Comparison of ENCODE assay signal across 15 cellular contexts in the genomic region with DNA sequence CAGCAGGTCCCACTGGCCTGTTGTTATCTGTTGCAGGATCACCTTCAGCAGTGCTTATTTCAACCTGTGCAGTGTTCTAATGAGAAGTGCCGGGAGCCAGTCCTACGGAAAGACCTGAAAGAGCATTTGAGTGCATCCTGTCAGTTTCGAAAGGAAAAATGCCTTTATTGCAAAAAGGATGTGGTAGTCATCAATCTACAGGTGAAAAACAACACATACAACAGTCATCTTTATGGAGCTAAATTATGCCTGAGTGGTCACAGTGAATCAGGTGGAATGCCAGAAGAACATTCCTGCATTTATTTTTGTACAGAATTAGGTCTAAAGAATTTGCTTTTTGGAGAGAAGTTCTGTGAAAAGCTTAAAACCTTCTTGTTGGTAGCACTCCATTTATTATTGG. TPM values are rescaled to one million over a fixed set of nuclear protein-coding genes. Genes with fewer than 3 reads are reported as not detected.
DNase-seq lines count a peak whose midpoint lies in the region; ATAC-seq and TF ChIP-seq lines count a peak whose summit lies in the region.
"Had no signal": no experiment of that assay in that cellular context is flagged by ENCODE, and none has a peak within 500 bp of the region (broad histone marks: within the 10 kb centered on the region; RNA-seq: fewer than 3 reads in every experiment).

No MANE protein-coding gene starts in this region.

- peaks cover 17% of the 10 kb centered on the region for H3K4me1 ChIP-seq in CD4-positive, alpha-beta memory T cell (ENCODE audit: insufficient read depth, low read length)
- H3K4me1 ChIP-seq in RWPE2 (ENCODE audit: insufficient read depth, poor library complexity, severe bottlenecking) (no peaks in the 10 kb centered on the region), mammary epithelial cell (ENCODE audit: insufficient read depth, low read length) (peaks cover 21% of the 10 kb centered on the region)

- no peak for DNase-seq in CD4-positive, alpha-beta memory T cell
- DNase-seq in RWPE2 (ENCODE audit: low spot score) (no peak), mammary epithelial cell (peak; percentile 51), NCI-H226 (no peak), NCI-H1930 (lab: John Stamatoyannopoulos, UW) (no peak)
- no peak for DNase-seq in natural killer cell treated with Interleukin-12 subunit alpha and Interleukin-12 subunit beta and Interleukin-15 and Interleukin-18, amount 100 ng/mL, for 72 hours (ENCODE audit: low spot score)
- no peak for DNase-seq in activated effector memory CD4-positive, alpha-beta T cell treated with anti-CD3 and anti-CD28 coated beads, Interleukin-2, amount 50 U/mL, for 16 hours
- DNase-seq: activated gamma-delta T cell; NCI-H2029; stimulated activated naive CD8-positive, alpha-beta T cell treated with anti-CD3 and anti-CD28 coated beads, Interleukin-15, amount 100 ng/mL, for 72 hours had no signal

- no peaks in the 10 kb centered on the region for H3K9me3 Mint-ChIP-seq in CD4-positive, alpha-beta memory T cell
- H3K9me3 Mint-ChIP-seq in natural killer cell treated with Interleukin-12 subunit alpha and Interleukin-12 subunit beta and Interleukin-15 and Interleukin-18, amount 100 ng/mL, for 72 hours: no peaks in the 10 kb centered on the region
- H3K9me3 Mint-ChIP-seq: neural crest cell; stimulated activated naive CD8-positive, alpha-beta T cell treated with anti-CD3 and anti-CD28 coated beads, Interleukin-15, amount 100 ng/mL, for 72 hours had no signal

- POLR2A ChIA-PET in CD4-positive, alpha-beta memory T cell (lab: Charles Lee; ENCODE audit: partially characterized antibody): interaction anchor here (0.6 to 1.1 kb wide), 2 partner anchors 32 to 34 kb away, joined by 3 read pairs; no protein-coding TSS in a partner anchor

- H3K4me2 ChIP-seq in mammary epithelial cell (ENCODE audit: insufficient read depth, low read depth, low read length): no peak overlapping the region

- H3K79me2 ChIP-seq in mammary epithelial cell (ENCODE audit: insufficient read depth, low read length): no peaks in the 10 kb centered on the region

- CTCF ChIA-PET in CD4-positive, alpha-beta memory T cell (lab: Charles Lee; ENCODE audit: partially characterized antibody): interaction anchor here (1.2 to 3.0 kb wide), 2 partner anchors 10 to 36 kb away, joined by 5 to 7 read pairs; no protein-coding TSS in a partner anchor
- CTCF ChIA-PET in mammary epithelial cell (lab: Charles Lee; ENCODE audit: low non-redundant PET): no interaction called here

- intact Hi-C loops in CD4-positive, alpha-beta memory T cell (cut with micrococcal nuclease): no loop called here
- intact Hi-C loops in mammary epithelial cell (cut with micrococcal nuclease): no loop called here

- no peak overlapping the region for H3K4me3 ChIP-seq in CD4-positive, alpha-beta memory T cell (ENCODE audit: low read length in 2 of 2)
- H3K4me3 ChIP-seq in RWPE2 (ENCODE audit: severe bottlenecking) (no peak overlapping the region), mammary epithelial cell (replicated peaks in 1 of 3; ENCODE audit: insufficient read depth in 1 of 3, low read depth in 2 of 3, low read length in 3 of 3) (no peak overlapping the region)
- H3K4me3 ChIP-seq: GM12878 had no signal

- H3K27me3 ChIP-seq in CD4-positive, alpha-beta memory T cell (ENCODE audit: insufficient read depth, low read length): no peaks in the 10 kb centered on the region
- no peaks in the 10 kb centered on the region for H3K27me3 ChIP-seq in RWPE2 (ENCODE audit: insufficient read depth, poor library complexity, severe bottlenecking)
- H3K27me3 ChIP-seq in mammary epithelial cell (ENCODE audit: insufficient read depth, low read length): no peaks in the 10 kb centered on the region

- in situ Hi-C loops in mammary epithelial cell (cut with MboI; ENCODE audit: low sequenced_read_pairs in 2 of 2): no loop called here

- no peaks in the 10 kb centered on the region for H4K20me1 ChIP-seq in mammary epithelial cell (ENCODE audit: insufficient read depth, low read length)

- H3K9me3 ChIP-seq in CD4-positive, alpha-beta memory T cell (ENCODE audit: control insufficient read depth in 1 of 2, low read length in 2 of 2): no peaks in the 10 kb centered on the region
- H3K9me3 ChIP-seq in RWPE2 (ENCODE audit: severe bottlenecking): no peaks in the 10 kb centered on the region
- H3K9me3 ChIP-seq in mammary epithelial cell (replicated peaks; ENCODE audit: insufficient read depth, low read length): no peaks in the 10 kb centered on the region

- H3K36me3 ChIP-seq in CD4-positive, alpha-beta memory T cell (ENCODE audit: insufficient read depth, low read length): peaks cover 22% of the 10 kb centered on the region
- H3K36me3 ChIP-seq in RWPE2 (ENCODE audit: low read depth) (no peaks in the 10 kb centered on the region), mammary epithelial cell (ENCODE audit: insufficient read depth, low read length) (no peaks in the 10 kb centered on the region)

- no TSS peak for BruUV-seq in mammary epithelial cell (replicated peaks; lab: Mats Ljungman, UMichigan)

- no peak overlapping the region for H3K9ac ChIP-seq in mammary epithelial cell (ENCODE audit: insufficient read depth, low read length)

- H3K27ac ChIP-seq in CD4-positive, alpha-beta memory T cell (ENCODE audit: low read depth, low read length): no peak overlapping the region
- H3K27ac ChIP-seq in RWPE2 (ENCODE audit: poor library complexity, severe bottlenecking): peak overlapping the region; percentile 39
- H3K27ac ChIP-seq in mammary epithelial cell (ENCODE audit: insufficient read depth, low read depth, low read length): no peak overlapping the region
- H3K27ac ChIP-seq: VCaP had no signal

- no peak overlapping the region for H2AFZ ChIP-seq in mammary epithelial cell (ENCODE audit: low read depth, low read length)

- H3K4me3 Mint-ChIP-seq in CD4-positive, alpha-beta memory T cell: peak overlapping the region in 5 of 8 donors; percentile 17 to 45 (median 27)
- no peak overlapping the region for H3K4me3 Mint-ChIP-seq in natural killer cell treated with Interleukin-12 subunit alpha and Interleukin-12 subunit beta and Interleukin-15 and Interleukin-18, amount 100 ng/mL, for 72 hours
- H3K4me3 Mint-ChIP-seq: neural crest cell; stimulated activated naive CD8-positive, alpha-beta T cell treated with anti-CD3 and anti-CD28 coated beads, Interleukin-15, amount 100 ng/mL, for 72 hours had no signal

- peaks cover 42 to 62% of the 10 kb centered on the region in 2 donors for H3K36me3 Mint-ChIP-seq in CD4-positive, alpha-beta memory T cell
- H3K36me3 Mint-ChIP-seq in natural killer cell treated with Interleukin-12 subunit alpha and Interleukin-12 subunit beta and Interleukin-15 and Interleukin-18, amount 100 ng/mL, for 72 hours: peaks cover 25% of the 10 kb centered on the region

- WGBS in mammary epithelial cell (ENCODE audit: low coverage, missing lambda C conversion rate): 51% methylated on average over 3 of the region's 3 CpGs

- ATAC-seq in RWPE2 (ENCODE audit: low read depth) (peak; percentile 61; the same call in 2 of the 3 replicates), GM19395 (IDR thresholded peaks at IDR 0.05; ENCODE audit: unreplicated experiment) (no peak)
- no peak for ATAC-seq in natural killer cell treated with Interleukin-12 subunit alpha and Interleukin-12 subunit beta and Interleukin-15 and Interleukin-18, amount 100 ng/mL, for 72 hours
- ATAC-seq: GM12878; HepG2; stimulated activated naive CD8-positive, alpha-beta T cell treated with anti-CD3 and anti-CD28 coated beads, Interleukin-15, amount 100 ng/mL, for 72 hours had no signal

- TF ChIP-seq CTCF in RWPE2 (IDR thresholded peaks at IDR 0.05; ENCODE audit: poor library complexity, severe bottlenecking): no peak
- TF ChIP-seq CTCF in mammary epithelial cell (conservative IDR thresholded peaks at IDR 0.05 in 1 of 2, IDR thresholded peaks at IDR 0.05 in 1 of 2; ENCODE audit: extremely low read depth in 1 of 2, insufficient read depth in 1 of 2, low read depth in 1 of 2, low read length in 2 of 2): no peak

- no peaks in the 10 kb centered on the region for H3K27me3 Mint-ChIP-seq in CD4-positive, alpha-beta memory T cell
- H3K27me3 Mint-ChIP-seq in natural killer cell treated with Interleukin-12 subunit alpha and Interleukin-12 subunit beta and Interleukin-15 and Interleukin-18, amount 100 ng/mL, for 72 hours: no peaks in the 10 kb centered on the region
- H3K27me3 Mint-ChIP-seq: stimulated activated naive CD8-positive, alpha-beta T cell treated with anti-CD3 and anti-CD28 coated beads, Interleukin-15, amount 100 ng/mL, for 72 hours had no signal

- dilution Hi-C loops in mammary epithelial cell (cut with HindIII; ENCODE audit: low sequenced_read_pairs): no loop called here

- peak overlapping the region; percentile 57 to 91 (median 81) for H3K27ac Mint-ChIP-seq in CD4-positive, alpha-beta memory T cell
- H3K27ac Mint-ChIP-seq in natural killer cell treated with Interleukin-12 subunit alpha and Interleukin-12 subunit beta and Interleukin-15 and Interleukin-18, amount 100 ng/mL, for 72 hours: peak overlapping the region; percentile 42 to 83
- H3K27ac Mint-ChIP-seq: stimulated activated naive CD8-positive, alpha-beta T cell treated with anti-CD3 and anti-CD28 coated beads, Interleukin-15, amount 100 ng/mL, for 72 hours had no signal

- peaks cover 13 to 17% (median 16%) of the 10 kb centered on the region in 4 donors for H3K4me1 Mint-ChIP-seq in CD4-positive, alpha-beta memory T cell
- peaks cover 20 to 24% of the 10 kb centered on the region in 2 donors for H3K4me1 Mint-ChIP-seq in natural killer cell treated with Interleukin-12 subunit alpha and Interleukin-12 subunit beta and Interleukin-15 and Interleukin-18, amount 100 ng/mL, for 72 hours (ENCODE audit: low read depth in 2 of 2)
- H3K4me1 Mint-ChIP-seq: neural crest cell had no signal

RNA-seq across cellular contexts. Expression of a gene that starts 33.2 kb away (rescaled TPM):
- 10 to 100 TPM; 80.2 to 95.1 TPM for total RNA-seq in CD4-positive, alpha-beta memory T cell
- 10 to 100 TPM; 22.5 to 36.9 TPM for polyA plus RNA-seq in CD4-positive, alpha-beta memory T cell
- total RNA-seq in mammary epithelial cell: 1 to 10 TPM; 2.2 to 9.0 TPM
- 1.7 TPM for polyA plus RNA-seq in mammary epithelial cell
- 2.5 TPM for polyA minus RNA-seq in mammary epithelial cell
- total RNA-seq in natural killer cell treated with Interleukin-12 subunit alpha and Interleukin-12 subunit beta and Interleukin-15 and Interleukin-18, amount 100 ng/mL, for 72 hours: 10 to 100 TPM; 27.8 to 46.7 TPM
